1 cellular context compared by ENCODE assay signal in the genomic region with DNA sequence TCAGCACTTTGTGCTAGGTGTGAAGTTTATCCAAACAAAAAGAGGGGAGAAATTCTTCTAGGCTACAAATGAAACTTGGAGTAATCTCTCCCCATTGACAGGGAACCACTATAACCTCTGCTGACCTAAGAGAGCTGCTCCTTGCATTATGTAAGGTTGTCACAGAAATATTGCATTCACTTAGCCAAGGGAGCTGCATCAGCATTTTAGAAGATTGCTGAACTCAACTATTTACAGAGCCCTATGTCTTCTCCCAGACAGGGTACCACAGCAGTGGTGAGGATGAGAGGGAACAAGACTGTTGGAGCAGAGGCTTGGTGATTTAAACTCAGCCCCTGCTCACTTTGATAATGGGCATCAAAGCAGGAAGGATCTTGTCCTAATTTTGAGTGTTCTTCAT.
TF ChIP-seq lines count a peak whose summit lies in the region.

No MANE protein-coding gene starts in this region.

TF ChIP-seq in GM23338, 12 proteins besides CTCF, POLR2A, EP300 and RAD21 (continued from another document):
- TF ChIP-seq, protein P1, sequence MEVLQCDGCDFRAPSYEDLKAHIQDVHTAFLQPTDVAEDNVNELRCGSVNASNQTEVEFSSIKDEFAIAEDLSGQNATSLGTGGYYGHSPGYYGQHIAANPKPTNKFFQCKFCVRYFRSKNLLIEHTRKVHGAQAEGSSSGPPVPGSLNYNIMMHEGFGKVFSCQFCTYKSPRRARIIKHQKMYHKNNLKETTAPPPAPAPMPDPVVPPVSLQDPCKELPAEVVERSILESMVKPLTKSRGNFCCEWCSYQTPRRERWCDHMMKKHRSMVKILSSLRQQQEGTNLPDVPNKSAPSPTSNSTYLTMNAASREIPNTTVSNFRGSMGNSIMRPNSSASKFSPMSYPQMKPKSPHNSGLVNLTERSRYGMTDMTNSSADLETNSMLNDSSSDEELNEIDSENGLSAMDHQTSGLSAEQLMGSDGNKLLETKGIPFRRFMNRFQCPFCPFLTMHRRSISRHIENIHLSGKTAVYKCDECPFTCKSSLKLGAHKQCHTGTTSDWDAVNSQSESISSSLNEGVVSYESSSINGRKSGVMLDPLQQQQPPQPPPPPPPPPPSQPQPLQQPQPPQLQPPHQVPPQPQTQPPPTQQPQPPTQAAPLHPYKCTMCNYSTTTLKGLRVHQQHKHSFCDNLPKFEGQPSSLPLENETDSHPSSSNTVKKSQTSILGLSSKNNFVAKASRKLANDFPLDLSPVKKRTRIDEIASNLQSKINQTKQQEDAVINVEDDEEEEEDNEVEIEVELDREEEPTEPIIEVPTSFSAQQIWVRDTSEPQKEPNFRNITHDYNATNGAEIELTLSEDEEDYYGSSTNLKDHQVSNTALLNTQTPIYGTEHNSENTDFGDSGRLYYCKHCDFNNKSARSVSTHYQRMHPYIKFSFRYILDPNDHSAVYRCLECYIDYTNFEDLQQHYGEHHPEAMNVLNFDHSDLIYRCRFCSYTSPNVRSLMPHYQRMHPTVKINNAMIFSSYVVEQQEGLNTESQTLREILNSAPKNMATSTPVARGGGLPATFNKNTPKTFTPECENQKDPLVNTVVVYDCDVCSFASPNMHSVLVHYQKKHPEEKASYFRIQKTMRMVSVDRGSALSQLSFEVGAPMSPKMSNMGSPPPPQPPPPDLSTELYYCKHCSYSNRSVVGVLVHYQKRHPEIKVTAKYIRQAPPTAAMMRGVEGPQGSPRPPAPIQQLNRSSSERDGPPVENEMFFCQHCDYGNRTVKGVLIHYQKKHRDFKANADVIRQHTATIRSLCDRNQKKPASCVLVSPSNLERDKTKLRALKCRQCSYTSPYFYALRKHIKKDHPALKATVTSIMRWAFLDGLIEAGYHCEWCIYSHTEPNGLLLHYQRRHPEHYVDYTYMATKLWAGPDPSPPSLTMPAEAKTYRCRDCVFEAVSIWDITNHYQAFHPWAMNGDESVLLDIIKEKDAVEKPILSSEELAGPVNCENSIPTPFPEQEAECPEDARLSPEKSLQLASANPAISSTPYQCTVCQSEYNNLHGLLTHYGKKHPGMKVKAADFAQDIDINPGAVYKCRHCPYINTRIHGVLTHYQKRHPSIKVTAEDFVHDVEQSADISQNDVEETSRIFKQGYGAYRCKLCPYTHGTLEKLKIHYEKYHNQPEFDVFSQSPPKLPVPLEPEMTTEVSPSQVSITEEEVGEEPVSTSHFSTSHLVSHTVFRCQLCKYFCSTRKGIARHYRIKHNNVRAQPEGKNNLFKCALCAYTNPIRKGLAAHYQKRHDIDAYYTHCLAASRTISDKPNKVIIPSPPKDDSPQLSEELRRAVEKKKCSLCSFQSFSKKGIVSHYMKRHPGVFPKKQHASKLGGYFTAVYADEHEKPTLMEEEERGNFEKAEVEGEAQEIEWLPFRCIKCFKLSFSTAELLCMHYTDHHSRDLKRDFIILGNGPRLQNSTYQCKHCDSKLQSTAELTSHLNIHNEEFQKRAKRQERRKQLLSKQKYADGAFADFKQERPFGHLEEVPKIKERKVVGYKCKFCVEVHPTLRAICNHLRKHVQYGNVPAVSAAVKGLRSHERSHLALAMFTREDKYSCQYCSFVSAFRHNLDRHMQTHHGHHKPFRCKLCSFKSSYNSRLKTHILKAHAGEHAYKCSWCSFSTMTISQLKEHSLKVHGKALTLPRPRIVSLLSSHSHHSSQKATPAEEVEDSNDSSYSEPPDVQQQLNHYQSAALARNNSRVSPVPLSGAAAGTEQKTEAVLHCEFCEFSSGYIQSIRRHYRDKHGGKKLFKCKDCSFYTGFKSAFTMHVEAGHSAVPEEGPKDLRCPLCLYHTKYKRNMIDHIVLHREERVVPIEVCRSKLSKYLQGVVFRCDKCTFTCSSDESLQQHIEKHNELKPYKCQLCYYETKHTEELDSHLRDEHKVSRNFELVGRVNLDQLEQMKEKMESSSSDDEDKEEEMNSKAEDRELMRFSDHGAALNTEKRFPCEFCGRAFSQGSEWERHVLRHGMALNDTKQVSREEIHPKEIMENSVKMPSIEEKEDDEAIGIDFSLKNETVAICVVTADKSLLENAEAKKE (CRISPR knock-in tag; IDR thresholded peaks at IDR 0.05), result no peak
